In the genomic region with DNA sequence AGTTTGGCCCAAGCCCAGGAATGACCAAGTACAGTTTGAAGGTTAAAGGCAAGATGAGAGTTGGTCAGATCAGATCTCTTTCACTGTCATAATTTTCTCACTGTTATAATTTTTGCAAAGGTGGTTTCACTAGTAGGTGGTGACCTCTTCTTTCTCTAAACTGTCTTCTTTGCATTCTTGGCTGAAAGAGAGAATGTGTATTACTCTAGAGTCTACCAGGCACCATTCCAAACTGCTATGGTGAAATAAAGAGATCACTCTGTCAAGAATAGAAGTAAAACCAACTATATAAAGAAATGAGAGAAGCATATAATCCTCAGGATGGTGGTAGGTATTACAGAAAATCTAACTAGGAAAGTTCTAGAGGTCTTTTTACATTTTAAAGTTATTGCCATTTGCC, we compare ENCODE assay signal across 22 cellular contexts.
"Had no signal": no experiment of that assay in that cellular context is flagged by ENCODE, and none has a peak within 500 bp of the region (broad histone marks: within the 10 kb centered on the region; RNA-seq: fewer than 3 reads in every experiment).

No MANE protein-coding gene starts in this region.

- H3K36me3 ChIP-seq: brain microvascular endothelial cell, esophagus squamous epithelium, suprapubic skin, transverse colon, vagina had no signal

- H3K4me3 ChIP-seq: esophagus squamous epithelium, suprapubic skin, transverse colon, vagina had no signal

- H3K9me3 ChIP-seq: esophagus squamous epithelium, suprapubic skin, transverse colon, vagina had no signal

- H3K27me3 ChIP-seq: brain microvascular endothelial cell, esophagus squamous epithelium, suprapubic skin, transverse colon, vagina had no signal

- ATAC-seq: activated CD8-positive, alpha-beta memory T cell treated with anti-CD3 and anti-CD28 coated beads, Interleukin-2, amount 10 ng/mL, durations not matched to agents 7 days and 5 days; T-cell had no signal

- H3K4me1 ChIP-seq: esophagus squamous epithelium, suprapubic skin, transverse colon, vagina had no signal

- H3K27ac ChIP-seq: brain microvascular endothelial cell, esophagus squamous epithelium, suprapubic skin, transverse colon, vagina had no signal

- DNase-seq: activated B cell treated with CpG ODN at 0.5 μM for 24 hours; activated CD4-positive, alpha-beta memory T cell treated with anti-CD3 and anti-CD28 coated beads, Interleukin-2, amount 10 ng/mL, durations not matched to agents 7 days and 5 days; activated CD4-positive, alpha-beta T cell treated with anti-CD3 and anti-CD28 coated beads for 4 hours; activated CD8-positive, alpha-beta memory T cell treated with anti-CD3 and anti-CD28 coated beads, Interleukin-2, amount 10 ng/mL, durations not matched to agents 7 days and 5 days; activated naive CD8-positive, alpha-beta T cell treated with anti-CD3 and anti-CD28 coated beads for 36 hours; brain microvascular endothelial cell; cerebellar nuclear complex; effector CD8-positive, alpha-beta T cell; esophagus squamous epithelium; foreskin melanocyte; glutamatergic neuron; hippocampal formation; islet precursor cell; mammary epithelial cell; nephron progenitor cell; occipital lobe; stimulated activated CD4-positive, alpha-beta T cell treated with anti-CD3 and anti-CD28 coated beads, Interleukin-2, amount 100 ng/mL, for 24 hours; stimulated activated naive CD4-positive, alpha-beta T cell treated with Interleukin-2 at 50 U/mL for 16 hours; T-cell; transverse colon had no signal
